Comparison of ENCODE assay signal across 8 cellular contexts in the genomic region with DNA sequence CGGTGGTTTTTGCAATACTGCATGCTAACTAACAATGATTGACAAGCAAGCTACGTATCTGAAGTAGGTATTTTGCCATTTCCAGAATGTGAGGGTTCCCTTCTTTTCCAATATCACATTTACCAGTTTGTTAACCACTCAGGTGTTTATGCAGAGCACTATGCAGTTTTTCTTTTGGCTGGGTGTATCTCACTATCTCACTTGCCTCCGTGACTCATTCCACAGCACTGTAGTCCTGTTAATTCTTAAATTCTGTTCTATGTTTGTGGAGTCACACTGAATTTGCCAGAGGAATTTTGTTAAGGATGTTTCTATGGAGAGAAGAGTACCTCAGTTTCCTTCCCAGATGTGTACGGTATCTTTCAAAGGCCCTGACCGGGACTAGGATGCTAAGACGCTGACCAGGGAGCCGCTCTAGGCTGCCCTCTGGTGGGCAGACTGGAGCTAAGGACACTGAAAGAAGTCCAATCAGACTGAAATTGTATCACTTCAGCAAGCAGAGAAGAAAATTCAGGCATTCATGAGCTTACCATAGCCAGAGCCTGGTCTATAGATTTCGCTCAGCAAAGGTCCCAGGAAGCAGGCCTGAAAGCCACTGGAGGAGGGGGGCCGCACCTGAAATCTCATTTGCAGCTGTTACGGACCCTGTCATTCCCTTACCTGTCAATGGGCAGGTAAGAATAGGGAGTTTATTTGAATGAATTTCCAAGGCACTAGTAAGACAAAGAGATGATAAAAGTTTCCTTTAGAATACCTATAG.
DNase-seq lines count a peak whose midpoint lies in the region; ATAC-seq and TF ChIP-seq lines count a peak whose summit lies in the region.

No MANE protein-coding gene starts in this region.

- DNase-seq in Caco-2: peak; percentile 47 to 63
- DNase-seq in NCI-H2227 (lab: John Stamatoyannopoulos, UW; ENCODE audit: unreplicated experiment): peak; percentile 21
- DNase-seq in activated naive CD8-positive, alpha-beta T cell treated with anti-CD3 and anti-CD28 coated beads, Interleukin-2, amount 10 ng/mL, durations not matched to agents 7 days and 5 days: peak; percentile 43
- peak; percentile 19 for DNase-seq in left ventricle myocardium inferior
- DNase-seq in sciatic nerve (ENCODE audit: low spot score): no peak
- no peak for DNase-seq in cortex of kidney (lab: John Stamatoyannopoulos, UW)

- POLR2A ChIA-PET in Caco-2 (lab: Charles Lee): no interaction called here
- POLR2A ChIA-PET in activated naive CD8-positive, alpha-beta T cell treated with anti-CD3 and anti-CD28 coated beads, Interleukin-2, amount 10 ng/mL, durations not matched to agents 7 days and 5 days (lab: Charles Lee): no interaction called here

- no peaks in the 10 kb centered on the region for H3K9me3 Mint-ChIP-seq in Caco-2 (ENCODE audit: unreplicated experiment)
- no peaks in the 10 kb centered on the region for H3K9me3 Mint-ChIP-seq in activated naive CD8-positive, alpha-beta T cell treated with anti-CD3 and anti-CD28 coated beads, Interleukin-2, amount 10 ng/mL, durations not matched to agents 7 days and 5 days

- H3K27me3 Mint-ChIP-seq in Caco-2 (ENCODE audit: insufficient read depth, unreplicated experiment): peaks cover 2% of the 10 kb centered on the region
- no peaks in the 10 kb centered on the region for H3K27me3 Mint-ChIP-seq in activated naive CD8-positive, alpha-beta T cell treated with anti-CD3 and anti-CD28 coated beads, Interleukin-2, amount 10 ng/mL, durations not matched to agents 7 days and 5 days

- ATAC-seq in GM18861 (IDR thresholded peaks at IDR 0.05; ENCODE audit: unreplicated experiment): peak; percentile 95
- peak; percentile 95 for ATAC-seq in HG02938 (IDR thresholded peaks at IDR 0.05; ENCODE audit: unreplicated experiment)
- no peak for ATAC-seq in activated naive CD8-positive, alpha-beta T cell treated with anti-CD3 and anti-CD28 coated beads, Interleukin-2, amount 10 ng/mL, durations not matched to agents 7 days and 5 days (ENCODE audit: low read depth)
- peak; percentile 26 for ATAC-seq in sciatic nerve

- H3K4me3 Mint-ChIP-seq in Caco-2 (ENCODE audit: unreplicated experiment): no peak overlapping the region
- H3K4me3 Mint-ChIP-seq in activated naive CD8-positive, alpha-beta T cell treated with anti-CD3 and anti-CD28 coated beads, Interleukin-2, amount 10 ng/mL, durations not matched to agents 7 days and 5 days: no peak overlapping the region

- peaks cover 6% of the 10 kb centered on the region for H3K4me1 Mint-ChIP-seq in Caco-2 (ENCODE audit: low read depth, unreplicated experiment)
- no peaks in the 10 kb centered on the region for H3K4me1 Mint-ChIP-seq in activated naive CD8-positive, alpha-beta T cell treated with anti-CD3 and anti-CD28 coated beads, Interleukin-2, amount 10 ng/mL, durations not matched to agents 7 days and 5 days

- no TSS peak for BruUV-seq in Caco-2 (replicated peaks; lab: Mats Ljungman, UMichigan)

- H3K27ac ChIP-seq in left ventricle myocardium inferior (replicated peaks): no peak overlapping the region

- H3K4me1 ChIP-seq in Caco-2 (no peaks in the 10 kb centered on the region), left ventricle myocardium inferior (no peaks in the 10 kb centered on the region)

- CTCF ChIA-PET in Caco-2 (lab: Charles Lee): interaction anchor here (0.6 to 1.1 kb wide), 4 partner anchors 10 to 263 kb away, joined by 3 to 4 read pairs (median 4); no protein-coding TSS in a partner anchor

- TF ChIP-seq CTCF in Caco-2 (IDR thresholded peaks at IDR 0.05; ENCODE audit: insufficient read depth in 1 of 2, low read depth in 1 of 2, low read length in 1 of 2, severe bottlenecking in 1 of 2, unreplicated experiment in 1 of 2) (peak; percentile 63 to 82), left ventricle myocardium inferior (IDR thresholded peaks at IDR 0.05; ENCODE audit: borderline replicate concordance) (peak; percentile 69)

- H3K36me3 ChIP-seq in Caco-2 (ENCODE audit: control insufficient read depth, insufficient read depth, low read length) (no peaks in the 10 kb centered on the region), left ventricle myocardium inferior (no peaks in the 10 kb centered on the region)

- intact Hi-C loops in Caco-2 (cut with micrococcal nuclease; ENCODE audit: unreplicated experiment): loop anchor here (1.0 to 5.0 kb wide), 4 partner anchors 180 to 1455 kb away; no protein-coding TSS in a partner anchor
- intact Hi-C loops in left ventricle myocardium inferior (cut with micrococcal nuclease): no loop called here
- intact Hi-C loops in sciatic nerve (cut with DNase I): no loop called here

- H3K27ac Mint-ChIP-seq in Caco-2 (ENCODE audit: unreplicated experiment): no peak overlapping the region
- H3K27ac Mint-ChIP-seq in activated naive CD8-positive, alpha-beta T cell treated with anti-CD3 and anti-CD28 coated beads, Interleukin-2, amount 10 ng/mL, durations not matched to agents 7 days and 5 days: no peak overlapping the region

- H3K36me3 Mint-ChIP-seq in Caco-2 (ENCODE audit: insufficient read depth, unreplicated experiment): no peaks in the 10 kb centered on the region
- no peaks in the 10 kb centered on the region for H3K36me3 Mint-ChIP-seq in activated naive CD8-positive, alpha-beta T cell treated with anti-CD3 and anti-CD28 coated beads, Interleukin-2, amount 10 ng/mL, durations not matched to agents 7 days and 5 days

- H3K27me3 ChIP-seq in Caco-2 (replicated peaks; ENCODE audit: control insufficient read depth, insufficient read depth, low read length): no peaks in the 10 kb centered on the region
- H3K27me3 ChIP-seq in left ventricle myocardium inferior (ENCODE audit: low read depth): no peaks in the 10 kb centered on the region

- H3K4me3 ChIP-seq in Caco-2 (ENCODE audit: low read depth, low read length): no peak overlapping the region
- H3K4me3 ChIP-seq in left ventricle myocardium inferior: no peak overlapping the region

- H3K9me3 ChIP-seq in Caco-2: no peaks in the 10 kb centered on the region
- H3K9me3 ChIP-seq in left ventricle myocardium inferior (replicated peaks): peaks cover under 1% of the 10 kb centered on the region

Comparison
In these comparisons a context has a peak if more than half of its experiments do, and no peak if none do; other contexts are left out.
1. DNase-seq: peak in Caco-2 (2 of 2), NCI-H2227 (single experiment), activated naive CD8-positive, alpha-beta T cell treated with anti-CD3 and anti-CD28 coated beads, Interleukin-2, amount 10 ng/mL, durations not matched to agents 7 days and 5 days (single experiment) and left ventricle myocardium inferior (single experiment); none in sciatic nerve (single experiment) and cortex of kidney (single experiment).